7 cellular contexts compared by ENCODE assay signal in genomic region chr10:123559066-123559822, GRCh38.
DNase-seq lines count a peak whose midpoint lies in the region; TF ChIP-seq lines count a peak whose summit lies in the region.

No MANE protein-coding gene starts in this region.

- H3K4me1 ChIP-seq in Peyer's patch (no peaks in the 10 kb centered on the region), neutrophil (ENCODE audit: control insufficient read depth in 1 of 2, insufficient read depth in 1 of 2, low read depth in 1 of 2, low read length in 1 of 2) (no peaks in the 10 kb centered on the region)

- H3K9me3 Mint-ChIP-seq in activated T-helper 1 cell treated with anti-CD3 and anti-CD28 coated beads, Interleukin-12 subunit alpha, Interleukin-12 subunit beta, Interleukin-2, Interleukin-4 antibody, amounts not matched to agents 30 ng/mL and 10 ng/mL and 1 ng/mL, durations not matched to agents 14 hours and 24 hours and 36 hours = no peaks in the 10 kb centered on the region

- H3K9me3 ChIP-seq in Peyer's patch (no peaks in the 10 kb centered on the region), neutrophil (no peaks in the 10 kb centered on the region)

- no peak for TF ChIP-seq POLR2A in Peyer's patch (IDR thresholded peaks at IDR 0.05)

- no peaks in the 10 kb centered on the region for H3K36me3 Mint-ChIP-seq in activated T-helper 1 cell treated with anti-CD3 and anti-CD28 coated beads, Interleukin-12 subunit alpha, Interleukin-12 subunit beta, Interleukin-2, Interleukin-4 antibody, amounts not matched to agents 30 ng/mL and 10 ng/mL and 1 ng/mL, durations not matched to agents 14 hours and 24 hours and 36 hours (ENCODE audit: low read depth)

- no peak overlapping the region for H3K4me3 Mint-ChIP-seq in activated T-helper 1 cell treated with anti-CD3 and anti-CD28 coated beads, Interleukin-12 subunit alpha, Interleukin-12 subunit beta, Interleukin-2, Interleukin-4 antibody, amounts not matched to agents 30 ng/mL and 10 ng/mL and 1 ng/mL, durations not matched to agents 14 hours and 24 hours and 36 hours

- no peak overlapping the region for H3K27ac ChIP-seq in Peyer's patch
- H3K27ac ChIP-seq in neutrophil = no peak overlapping the region
- H3K27ac ChIP-seq in substantia nigra (ENCODE audit: low read depth, low read length, poor library complexity, severe bottlenecking) = peak overlapping the region; percentile 95

- H3K36me3 ChIP-seq in Peyer's patch (no peaks in the 10 kb centered on the region), neutrophil (no peaks in the 10 kb centered on the region)

- H3K4me1 Mint-ChIP-seq in activated T-helper 1 cell treated with anti-CD3 and anti-CD28 coated beads, Interleukin-12 subunit alpha, Interleukin-12 subunit beta, Interleukin-2, Interleukin-4 antibody, amounts not matched to agents 30 ng/mL and 10 ng/mL and 1 ng/mL, durations not matched to agents 14 hours and 24 hours and 36 hours (ENCODE audit: low read depth) = no peaks in the 10 kb centered on the region

- no peak overlapping the region for H3K27ac Mint-ChIP-seq in activated T-helper 1 cell treated with anti-CD3 and anti-CD28 coated beads, Interleukin-12 subunit alpha, Interleukin-12 subunit beta, Interleukin-2, Interleukin-4 antibody, amounts not matched to agents 30 ng/mL and 10 ng/mL and 1 ng/mL, durations not matched to agents 14 hours and 24 hours and 36 hours

- H3K27me3 ChIP-seq in Peyer's patch (no peaks in the 10 kb centered on the region), neutrophil (peaks cover 16% of the 10 kb centered on the region)

- DNase-seq in HK-2 (ENCODE audit: unreplicated experiment) (peak; percentile 85), Peyer's patch (peak; percentile 59 to 81 (median 81)), fibroblast of the conjunctiva (ENCODE audit: low read depth) (peak; percentile 21), substantia nigra (lab: John Stamatoyannopoulos, UW) (peak; percentile 55 to 97 (median 88))
- peak; percentile 44 for DNase-seq in activated T-helper 1 cell treated with anti-CD3 and anti-CD28 coated beads, Interleukin-12 subunit alpha, Interleukin-12 subunit beta, Interleukin-2, Interleukin-4 antibody, amounts not matched to agents 30 ng/mL and 10 ng/mL and 1 ng/mL, durations not matched to agents 14 hours and 24 hours and 36 hours (ENCODE audit: low spot score)

- intact Hi-C loops in activated T-helper 1 cell treated with anti-CD3 and anti-CD28 coated beads, Interleukin-12 subunit alpha, Interleukin-12 subunit beta, Interleukin-2, Interleukin-4 antibody, amounts not matched to agents 30 ng/mL and 10 ng/mL and 1 ng/mL, durations not matched to agents 14 hours and 24 hours and 36 hours (cut with micrococcal nuclease) = loop anchor here (1.0 to 2.0 kb wide), 5 partner anchors 426 to 992 kb away; no protein-coding TSS in a partner anchor

- peak; percentile 95 for TF ChIP-seq CTCF in GM12874 (IDR thresholded peaks at IDR 0.05; ENCODE audit: insufficient read depth, low read depth, low read length)
- TF ChIP-seq CTCF in Peyer's patch (IDR thresholded peaks at IDR 0.05) = peak; percentile 88 to 99 (median 94)
- peak; percentile 91 for TF ChIP-seq CTCF in neutrophil (IDR thresholded peaks at IDR 0.05)

- H3K4me3 ChIP-seq in Peyer's patch (no peak overlapping the region), neutrophil (ENCODE audit: low read depth in 1 of 2, low read length in 1 of 2) (no peak overlapping the region)

- H3K27me3 Mint-ChIP-seq in activated T-helper 1 cell treated with anti-CD3 and anti-CD28 coated beads, Interleukin-12 subunit alpha, Interleukin-12 subunit beta, Interleukin-2, Interleukin-4 antibody, amounts not matched to agents 30 ng/mL and 10 ng/mL and 1 ng/mL, durations not matched to agents 14 hours and 24 hours and 36 hours (ENCODE audit: insufficient read depth) = peaks cover 6% of the 10 kb centered on the region

Comparison
In these comparisons a context has a peak if more than half of its experiments do, and no peak if none do; other contexts are left out.
1. DNase-seq: peak in every context shown above with its lines; median percentile 88 in substantia nigra; 85 in HK-2; 81 in Peyer's patch; 44 in activated T-helper 1 cell treated with anti-CD3 and anti-CD28 coated beads, Interleukin-12 subunit alpha, Interleukin-12 subunit beta, Interleukin-2, Interleukin-4 antibody, amounts not matched to agents 30 ng/mL and 10 ng/mL and 1 ng/mL, durations not matched to agents 14 hours and 24 hours and 36 hours; 21 in fibroblast of the conjunctiva.